ENCODE assay signal across 9 cellular contexts in genomic region chr1:96538001-96538649, GRCh38.
DNase-seq lines count a peak whose midpoint lies in the region; ATAC-seq and TF ChIP-seq lines count a peak whose summit lies in the region.
"Had no signal": no experiment of that assay in that cellular context is flagged by ENCODE, and none has a peak within 500 bp of the region (broad histone marks: within the 10 kb centered on the region; RNA-seq: fewer than 3 reads in every experiment).

No MANE protein-coding gene starts in this region.

- H3K4me2 ChIP-seq in mammary epithelial cell (ENCODE audit: insufficient read depth, low read depth, low read length), result no peak overlapping the region

- H3K4me1 ChIP-seq in mammary epithelial cell (ENCODE audit: insufficient read depth, low read length) (no peaks in the 10 kb centered on the region), suprapubic skin (no peaks in the 10 kb centered on the region)

- H3K4me3 ChIP-seq in mammary epithelial cell (replicated peaks in 1 of 3; ENCODE audit: insufficient read depth in 1 of 3, low read depth in 2 of 3, low read length in 3 of 3) (no peak overlapping the region), suprapubic skin (no peak overlapping the region)

- intact Hi-C loops in mammary epithelial cell (cut with micrococcal nuclease), result no loop called here

- H3K9me3 ChIP-seq in mammary epithelial cell (replicated peaks; ENCODE audit: insufficient read depth, low read length), result no peaks in the 10 kb centered on the region
- H3K9me3 ChIP-seq in suprapubic skin, result no peaks in the 10 kb centered on the region

- dilution Hi-C loops in mammary epithelial cell (cut with HindIII; ENCODE audit: low sequenced_read_pairs), result no loop called here

- CTCF ChIA-PET in mammary epithelial cell (lab: Charles Lee; ENCODE audit: low non-redundant PET), result interaction anchor here (0.6 kb wide), 1 partner anchor 19 kb away, joined by 4 read pairs; no protein-coding TSS in a partner anchor

- no peak for TF ChIP-seq POLR2A in suprapubic skin (IDR thresholded peaks at IDR 0.05)

- no peak for TF ChIP-seq CTCF in mammary epithelial cell (conservative IDR thresholded peaks at IDR 0.05 in 1 of 2, IDR thresholded peaks at IDR 0.05 in 1 of 2; ENCODE audit: extremely low read depth in 1 of 2, insufficient read depth in 1 of 2, low read depth in 1 of 2, low read length in 2 of 2)
- no peak for TF ChIP-seq CTCF in suprapubic skin (IDR thresholded peaks at IDR 0.05)

- H2AFZ ChIP-seq in mammary epithelial cell (ENCODE audit: low read depth, low read length), result peak overlapping the region; percentile 0

- H3K27me3 ChIP-seq in mammary epithelial cell (ENCODE audit: insufficient read depth, low read length) (no peaks in the 10 kb centered on the region), suprapubic skin (no peaks in the 10 kb centered on the region)

- peak; percentile 70 for TF ChIP-seq EP300 in suprapubic skin (IDR thresholded peaks at IDR 0.05)

- in situ Hi-C loops in mammary epithelial cell (cut with MboI; ENCODE audit: low sequenced_read_pairs in 2 of 2), result no loop called here

- no peaks in the 10 kb centered on the region for H3K36me3 ChIP-seq in mammary epithelial cell (ENCODE audit: insufficient read depth, low read length)
- no peaks in the 10 kb centered on the region for H3K36me3 ChIP-seq in suprapubic skin

- 77% methylated on average over 5 of the region's 5 CpGs for WGBS in mammary epithelial cell (ENCODE audit: low coverage, missing lambda C conversion rate)
- 56% methylated on average over 5 of the region's 5 CpGs for WGBS in suprapubic skin

- H3K27ac ChIP-seq in mammary epithelial cell (ENCODE audit: insufficient read depth, low read depth, low read length) (no peak overlapping the region), suprapubic skin (peak overlapping the region; percentile 82)

- BruUV-seq in mammary epithelial cell (replicated peaks; lab: Mats Ljungman, UMichigan), result no TSS peak

- DNase-seq in HuH-7 (ENCODE audit: low spot score) (peak; percentile 2), mammary epithelial cell (peak; percentile 11), left lobe of liver (ENCODE audit: low spot score) (no peak), suprapubic skin (ENCODE audit: low spot score in 2 of 2) (no peak), COLO668 (lab: John Stamatoyannopoulos, UW; ENCODE audit: unreplicated experiment) (no peak)
- DNase-seq: activated naive CD4-positive, alpha-beta T cell treated with Interleukin-2 at 50 U/mL for 16 hours had no signal

- no peak overlapping the region for H3K9ac ChIP-seq in mammary epithelial cell (ENCODE audit: insufficient read depth, low read length)

- ATAC-seq in left lobe of liver (peak; percentile 73), GM21515 (IDR thresholded peaks at IDR 0.05; ENCODE audit: unreplicated experiment) (no peak), GM21576 (IDR thresholded peaks at IDR 0.05; ENCODE audit: unreplicated experiment) (no peak), GM19035 (IDR thresholded peaks at IDR 0.05; ENCODE audit: unreplicated experiment) (no peak)

- H3K79me2 ChIP-seq in mammary epithelial cell (ENCODE audit: insufficient read depth, low read length), result no peaks in the 10 kb centered on the region

- no peaks in the 10 kb centered on the region for H4K20me1 ChIP-seq in mammary epithelial cell (ENCODE audit: insufficient read depth, low read length)

Comparison
In these comparisons a context has a peak if more than half of its experiments do, and no peak if none do; other contexts are left out.
1. DNase-seq: peak in HuH-7 (single experiment) and mammary epithelial cell (single experiment); none in left lobe of liver (single experiment), suprapubic skin (0 of 2) and COLO668 (single experiment).